ENCODE assay signal across 9 cellular contexts in the genomic region with DNA sequence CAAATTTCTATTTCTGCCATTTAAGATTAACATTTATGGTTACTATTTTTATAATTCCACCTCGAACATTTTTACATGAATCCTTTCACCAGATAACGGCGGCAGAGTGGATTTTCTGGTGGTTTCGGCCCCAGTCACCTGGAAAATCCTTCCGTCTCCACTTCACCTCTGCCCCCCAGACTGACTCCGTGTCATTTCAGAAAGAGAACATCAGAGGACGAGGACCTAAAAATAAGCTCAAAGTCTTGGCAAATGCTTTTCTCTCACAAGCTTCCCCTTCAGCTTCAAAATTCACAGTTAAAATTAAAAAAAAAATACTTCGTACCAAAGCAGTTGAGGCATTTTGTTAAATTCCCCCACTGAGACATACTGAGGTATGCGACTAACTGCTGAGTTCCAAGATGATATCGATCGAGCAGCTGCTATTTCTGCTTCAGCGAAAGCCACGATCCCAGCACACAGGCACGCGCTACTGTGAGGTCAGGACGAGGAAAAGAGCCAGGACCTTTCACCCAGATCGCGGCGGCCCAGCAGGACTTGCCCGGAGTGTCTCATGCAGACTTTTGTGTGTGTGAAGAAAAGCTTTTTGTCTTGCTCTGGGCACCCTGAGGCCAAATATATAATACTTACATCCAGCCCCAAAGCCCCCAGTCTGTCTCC. TPM values are rescaled to one million over a fixed set of nuclear protein-coding genes. Genes with fewer than 3 reads are reported as not detected.
DNase-seq lines count a peak whose midpoint lies in the region; ATAC-seq and TF ChIP-seq lines count a peak whose summit lies in the region.
"Had no signal": no experiment of that assay in that cellular context is flagged by ENCODE, and none has a peak within 500 bp of the region (broad histone marks: within the 10 kb centered on the region; RNA-seq: fewer than 3 reads in every experiment).

No MANE protein-coding gene starts in this region.

- no peaks in the 10 kb centered on the region for H3K27me3 ChIP-seq in muscle layer of duodenum (ENCODE audit: low read depth, low read length)

- H3K4me3 Mint-ChIP-seq in WTC11 (no peak overlapping the region), type B pancreatic cell (no peak overlapping the region)

- TF ChIP-seq CTCF in WTC11 (IDR thresholded peaks at IDR 0.05) (no peak), type B pancreatic cell (conservative IDR thresholded peaks at IDR 0.05) (no peak)

- H3K9me3 Mint-ChIP-seq in WTC11 = peaks cover 4% of the 10 kb centered on the region
- H3K9me3 Mint-ChIP-seq in type B pancreatic cell = no peaks in the 10 kb centered on the region

- CTCF ChIA-PET in WTC11 (lab: Charles Lee) = interaction anchor here (0.6 to 1.8 kb wide), 6 partner anchors 22 to 686 kb away, joined by 3 to 7 read pairs (median 4); no protein-coding TSS in a partner anchor

- DNase-seq in WTC11 (ENCODE audit: low spot score) = peak; percentile 37
- peak; percentile 74 for DNase-seq in foreskin melanocyte
- no peak for DNase-seq in type B pancreatic cell (ENCODE audit: extremely low spot score, unreplicated experiment)
- DNase-seq in DMS53 (lab: John Stamatoyannopoulos, UW) = no peak
- no peak for DNase-seq in NCI-H2029 treated with DMSO at 0.1 percent for 48 hours (lab: John Stamatoyannopoulos, UW)
- DNase-seq: activated CD4-positive, alpha-beta T cell treated with anti-CD3 and anti-CD28 coated beads for 4 hours had no signal

- H3K4me1 ChIP-seq in muscle layer of duodenum (ENCODE audit: control insufficient read depth in 1 of 2, insufficient read depth in 2 of 2, low read length in 2 of 2) = peaks cover 0 to 7% of the 10 kb centered on the region in 2 donors

- peak; percentile 66 for ATAC-seq in WTC11
- no peak for ATAC-seq in GM21360 (IDR thresholded peaks at IDR 0.05; ENCODE audit: unreplicated experiment)

- peak overlapping the region; percentile 57 for H3K27ac ChIP-seq in muscle layer of duodenum (ENCODE audit: low read length)

- peaks cover 20% of the 10 kb centered on the region for H3K27me3 Mint-ChIP-seq in WTC11 (ENCODE audit: low read depth)
- no peaks in the 10 kb centered on the region for H3K27me3 Mint-ChIP-seq in type B pancreatic cell

- peak overlapping the region; percentile 27 to 30 for H3K4me3 ChIP-seq in muscle layer of duodenum (ENCODE audit: low read depth in 1 of 2, low read length in 2 of 2)

- no peaks in the 10 kb centered on the region for H3K9me3 ChIP-seq in muscle layer of duodenum (ENCODE audit: control insufficient read depth in 1 of 2, low read length in 2 of 2)

- H3K4me1 Mint-ChIP-seq in WTC11 (peaks cover 45% of the 10 kb centered on the region), type B pancreatic cell (ENCODE audit: unreplicated experiment) (peaks cover 14% of the 10 kb centered on the region)

- no peaks in the 10 kb centered on the region for H3K36me3 ChIP-seq in muscle layer of duodenum (ENCODE audit: control insufficient read depth in 1 of 2, insufficient read depth in 2 of 2, low read length in 2 of 2)

- no peak overlapping the region for H3K27ac Mint-ChIP-seq in WTC11
- peak overlapping the region; percentile 55 for H3K27ac Mint-ChIP-seq in type B pancreatic cell

- H3K36me3 Mint-ChIP-seq in WTC11 = peaks cover 3% of the 10 kb centered on the region; the same call in 1 of the 2 replicates
- H3K36me3 Mint-ChIP-seq in type B pancreatic cell = no peaks in the 10 kb centered on the region

- POLR2A ChIA-PET in WTC11 (lab: Charles Lee) = no interaction called here

TF ChIP-seq in WTC11, 78 proteins besides CTCF, POLR2A, EP300 and RAD21:
- TF ChIP-seq ZBTB21 (CRISPR knock-in tag; IDR thresholded peaks at IDR 0.05; ENCODE audit: borderline replicate concordance) (0 out of 2 replicates have a peak, but pooled peaks have one; percentile 28), JAZF1 (CRISPR knock-in tag; IDR thresholded peaks at IDR 0.05) (no peak), MAX (CRISPR knock-in tag; IDR thresholded peaks at IDR 0.05) (0 out of 2 replicates have a peak, but pooled peaks have one; percentile 56)

RNA-seq across cellular contexts. Expression of gene ASPA, which starts 36.8 kb away (rescaled TPM):
- 0.04 TPM in 1 of 3 replicates, not detected in the others for total RNA-seq in WTC11 (2021)
- total RNA-seq in type B pancreatic cell (ENCODE audit: low replicate concordance) = 0.33 and 0.51 TPM in 2 replicates

RNA-seq across cellular contexts. Expression of gene SPATA22, which starts 41.0 kb away (rescaled TPM):
- total RNA-seq in WTC11 (2021) (not detected in 3 replicates), type B pancreatic cell (ENCODE audit: low replicate concordance) (not detected in 2 replicates)
- total RNA-seq: epithelial cell of proximal tubule had no signal

RNA-seq across cellular contexts. Expression of gene TRPV3, which starts 45.0 kb away (rescaled TPM):
- total RNA-seq in WTC11 (2021) = 0.35 to 0.82 TPM (median 0.53 TPM) in 3 replicates
- 2.3 and 3.4 TPM in 2 replicates for total RNA-seq in type B pancreatic cell (ENCODE audit: low replicate concordance)

Comparison
In these comparisons a context has a peak if more than half of its experiments do, and no peak if none do; other contexts are left out.
1. DNase-seq: peak in WTC11 (single experiment) and foreskin melanocyte (single experiment); none in type B pancreatic cell (single experiment), DMS53 (single experiment) and NCI-H2029 treated with DMSO at 0.1 percent for 48 hours (single experiment).